Comparison of ENCODE assay signal across 1 cellular context in genomic region chr13:48094781-48095502, GRCh38.
TF ChIP-seq lines count a peak whose summit lies in the region.

TSS of gene MED4 (minus strand) at chr13:48095104. CDS start at chr13:48095078, 26 bp downstream.

TF ChIP-seq in K562, 482 proteins besides CTCF, POLR2A, EP300 and RAD21 (continued from another document and continues in another):
- TF ChIP-seq ZNF311 (CRISPR knock-in tag; IDR thresholded peaks at IDR 0.05) (no peak), BMI1 (IDR thresholded peaks at IDR 0.05; ENCODE audit: low read length) (no peak), HINFP (tag; conservative IDR thresholded peaks at IDR 0.05; ENCODE audit: low read depth) (no peak), HBP1 (CRISPR knock-in tag; IDR thresholded peaks at IDR 0.05) (no peak), ZNF263 (CRISPR knock-in tag; IDR thresholded peaks at IDR 0.05; ENCODE audit: borderline replicate concordance) (no peak), PRDM10 (IDR thresholded peaks at IDR 0.05; ENCODE audit: partially characterized antibody) (no peak), POU5F1 (IDR thresholded peaks at IDR 0.05; ENCODE audit: borderline replicate concordance, low read depth, low read length, partially characterized antibody) (no peak), NFYB (IDR thresholded peaks at IDR 0.05; ENCODE audit: extremely low read depth, insufficient read length) (no peak), ZNF324 (CRISPR knock-in tag; IDR thresholded peaks at IDR 0.05) (no peak), CHD7 (IDR thresholded peaks at IDR 0.05; ENCODE audit: low read depth, low read length) (no peak), DMBX1 (CRISPR knock-in tag; IDR thresholded peaks at IDR 0.05; ENCODE audit: borderline replicate concordance) (no peak), SNIP1 (IDR thresholded peaks at IDR 0.05; ENCODE audit: low read depth) (peak; percentile 83), DEAF1 (CRISPR knock-in tag; IDR thresholded peaks at IDR 0.05) (no peak), ZNF449 (CRISPR knock-in tag; IDR thresholded peaks at IDR 0.05) (no peak), ZC3H4 (CRISPR knock-in tag; IDR thresholded peaks at IDR 0.05; ENCODE audit: borderline replicate concordance) (no peak), ZMIZ1 (IDR thresholded peaks at IDR 0.05; ENCODE audit: low read depth in 2 of 2, low read length in 2 of 2) (0 out of 4 replicates have a peak, but pooled peaks of 1 of the 2 experiments have one; percentile 40), MLLT1 (IDR thresholded peaks at IDR 0.05) (peak in 1 of 2 experiments; percentile 68; a peak in 1 of 4 replicates), ZNF395 (CRISPR knock-in tag; IDR thresholded peaks at IDR 0.05) (no peak), NFE2 (IDR thresholded peaks at IDR 0.05; ENCODE audit: low read depth) (no peak; the same call in 1 of the 2 replicates)
